ENCODE assay signal across 28 cellular contexts in genomic region chr1:221180694-221181368, GRCh38.
"Had no signal": no experiment of that assay in that cellular context is flagged by ENCODE, and none has a peak within 500 bp of the region (broad histone marks: within the 10 kb centered on the region; RNA-seq: fewer than 3 reads in every experiment).

No MANE protein-coding gene starts in this region.

- H3K36me3 ChIP-seq: esophagus squamous epithelium, WERI-Rb-1 had no signal

- H3K9me3 ChIP-seq: body of pancreas, esophagus squamous epithelium had no signal

- ATAC-seq: activated CD4-positive, CD25-positive, alpha-beta regulatory T cell treated with anti-CD3 and anti-CD28 coated beads, Interleukin-2, amount 50 U/mL, for 24 hours; activated CD8-positive, alpha-beta T cell treated with anti-CD3 and anti-CD28 coated beads for 36 hours; activated T-cell treated with anti-CD3 and anti-CD28 coated beads, Interleukin-2, amount 50 U/mL, for 4 hours; activated T-helper 17 cell treated with anti-CD3 and anti-CD28 coated beads, Interleukin-2, amount 50 U/mL, for 72 hours; body of pancreas; T-helper 17 cell had no signal

- H3K27me3 ChIP-seq: body of pancreas, esophagus squamous epithelium had no signal

- H3K4me3 ChIP-seq: body of pancreas, esophagus squamous epithelium had no signal

- H3K27ac ChIP-seq: body of pancreas, epithelial cell of prostate, esophagus squamous epithelium, WERI-Rb-1 had no signal

- DNase-seq: activated B cell treated with CpG ODN at 0.5 μM for 24 hours; activated CD4-positive, alpha-beta T cell treated with anti-CD3 and anti-CD28 coated beads for 48 hours; activated CD4-positive, alpha-beta T cell treated with anti-CD3 and anti-CD28 coated beads, Interleukin-2, amount 50 U/mL, for 1 hour; activated CD4-positive, alpha-beta T cell treated with anti-CD3 and anti-CD28 coated beads, Interleukin-2, amount 50 U/mL, for 48 hours; activated CD8-positive, alpha-beta memory T cell treated with anti-CD3 and anti-CD28 coated beads for 24 hours; activated CD8-positive, alpha-beta T cell treated with anti-CD3 and anti-CD28 coated beads for 36 hours; activated effector memory CD4-positive, alpha-beta T cell treated with Interleukin-2 at 50 U/mL for 16 hours; activated gamma-delta T cell treated with Interleukin-2 at 50 U/mL for 16 hours; activated naive CD4-positive, alpha-beta T cell treated with anti-CD3 and anti-CD28 coated beads, Interleukin-2, amount 50 U/mL, for 16 hours; activated naive CD4-positive, alpha-beta T cell treated with Interleukin-2 at 50 U/mL for 16 hours; activated T-cell treated with anti-CD3 and anti-CD28 coated beads, Interleukin-2, amount 50 U/mL, for 4 hours; amygdala; aorta; body of pancreas; caudate nucleus; cortex of kidney; dermis blood vessel endothelial cell; effector CD8-positive, alpha-beta T cell; esophagus squamous epithelium; foreskin fibroblast; head of caudate nucleus; T-helper 1 cell; T-helper 17 cell; T1000; WERI-Rb-1 had no signal

- H3K4me1 ChIP-seq: esophagus squamous epithelium had no signal
